ENCODE assay signal across 1 cellular context in the genomic region with DNA sequence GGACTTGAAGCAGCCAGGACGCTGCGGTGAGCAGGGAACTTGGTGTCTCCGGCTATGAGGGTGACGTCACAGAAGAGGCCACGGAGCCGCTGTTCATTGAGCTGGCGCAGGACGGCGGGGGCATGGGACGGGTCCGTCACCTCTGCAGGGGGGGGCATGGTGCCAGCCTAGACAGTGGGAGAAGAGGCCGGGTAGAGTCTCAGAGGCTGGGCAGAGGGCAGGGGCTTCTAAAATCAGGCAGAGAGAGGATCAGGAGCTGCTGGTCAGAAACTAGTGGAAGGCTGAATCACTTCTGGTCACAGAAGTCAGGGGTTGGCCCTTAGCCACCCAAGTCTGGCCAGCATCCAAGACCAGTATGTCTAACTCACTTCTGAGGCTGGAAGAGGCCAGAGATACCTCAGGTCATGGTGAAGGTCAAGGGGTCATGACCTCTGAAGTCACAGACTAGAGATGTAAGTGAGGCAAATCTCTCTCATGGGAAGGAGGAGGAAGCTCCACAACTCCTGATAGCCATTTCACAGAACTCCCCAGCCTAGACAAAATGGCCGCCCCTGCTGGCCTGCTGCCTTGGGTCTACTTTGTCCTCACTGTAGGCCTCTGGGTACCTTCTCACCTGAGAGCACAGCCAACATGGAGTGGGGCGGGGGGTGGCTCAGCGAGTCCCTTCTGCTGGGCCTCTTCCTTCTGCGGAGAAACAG.
TF ChIP-seq lines count a peak whose summit lies in the region.

No MANE protein-coding gene starts in this region.

TF ChIP-seq in IMR-90, 13 proteins besides CTCF, POLR2A, EP300 and RAD21:
- TF ChIP-seq MXI1 (IDR thresholded peaks at IDR 0.05; ENCODE audit: borderline replicate concordance, low read depth, low read length) (no peak), FOS (IDR thresholded peaks at IDR 0.05; ENCODE audit: low read depth, low read length) (no peak), CHD1 (IDR thresholded peaks at IDR 0.05; ENCODE audit: low read depth, low read length) (no peak), CEBPB (IDR thresholded peaks at IDR 0.05; ENCODE audit: low read depth, low read length) (no peak), MAZ (IDR thresholded peaks at IDR 0.05; ENCODE audit: borderline replicate concordance, low read depth, low read length) (no peak)
- TF ChIP-seq, protein P1, sequence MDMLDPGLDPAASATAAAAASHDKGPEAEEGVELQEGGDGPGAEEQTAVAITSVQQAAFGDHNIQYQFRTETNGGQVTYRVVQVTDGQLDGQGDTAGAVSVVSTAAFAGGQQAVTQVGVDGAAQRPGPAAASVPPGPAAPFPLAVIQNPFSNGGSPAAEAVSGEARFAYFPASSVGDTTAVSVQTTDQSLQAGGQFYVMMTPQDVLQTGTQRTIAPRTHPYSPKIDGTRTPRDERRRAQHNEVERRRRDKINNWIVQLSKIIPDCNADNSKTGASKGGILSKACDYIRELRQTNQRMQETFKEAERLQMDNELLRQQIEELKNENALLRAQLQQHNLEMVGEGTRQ (IDR thresholded peaks at IDR 0.05; ENCODE audit: low read depth, low read length), result no peak
